13 cellular contexts compared by ENCODE assay signal in the genomic region with DNA sequence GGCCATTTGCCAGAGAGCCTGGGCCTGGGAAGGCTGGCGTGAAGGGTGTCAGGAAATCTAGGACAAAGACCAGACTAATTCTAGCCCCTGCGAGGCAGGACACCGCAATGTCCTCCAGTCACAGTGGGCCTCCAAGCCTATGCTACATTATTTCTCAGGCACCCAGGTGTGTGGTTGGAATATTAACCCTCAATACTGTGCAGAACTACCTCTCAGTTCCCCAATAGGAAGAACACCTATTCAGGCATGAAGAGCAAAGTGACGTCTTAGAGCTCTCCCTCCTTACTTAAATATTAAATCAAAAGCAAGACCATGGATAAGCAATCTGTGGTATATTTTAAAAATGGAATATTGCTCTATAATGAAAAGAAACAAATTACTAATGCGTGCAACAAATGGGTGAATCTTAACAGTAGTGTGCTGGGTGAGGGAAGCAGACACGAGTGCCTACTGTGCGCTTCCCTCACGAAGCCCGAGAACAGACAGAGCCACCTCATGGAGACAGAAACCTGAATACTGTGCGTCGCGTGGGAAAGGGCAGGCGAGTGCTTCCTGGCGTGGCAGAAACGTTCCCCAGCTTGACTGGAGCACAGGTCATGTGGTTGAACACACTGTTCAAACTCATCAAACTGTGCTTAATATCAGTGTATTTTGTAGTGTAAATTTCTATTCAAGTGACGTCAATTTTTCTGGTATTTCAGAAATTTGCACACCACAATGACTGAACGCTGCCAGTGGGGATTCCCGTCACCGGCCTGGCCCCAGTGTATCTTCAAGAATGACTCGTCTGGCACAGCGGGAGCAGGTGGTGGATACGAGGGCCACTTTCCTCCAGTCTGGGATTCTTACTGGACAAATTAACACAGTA. TPM values are rescaled to one million over a fixed set of nuclear protein-coding genes. Genes with fewer than 3 reads are reported as not detected.
DNase-seq lines count a peak whose midpoint lies in the region; ATAC-seq and TF ChIP-seq lines count a peak whose summit lies in the region.
"Had no signal": no experiment of that assay in that cellular context is flagged by ENCODE, and none has a peak within 500 bp of the region (broad histone marks: within the 10 kb centered on the region; RNA-seq: fewer than 3 reads in every experiment).

No MANE protein-coding gene starts in this region.

- intact Hi-C loops in testis (cut with DNase I; ENCODE audit: low total_unique reads): no loop called here

- no peak overlapping the region for H2AFZ ChIP-seq in OCI-LY3 (ENCODE audit: low read depth, low read length)

- H3K79me2 ChIP-seq in OCI-LY3 (ENCODE audit: low read length): no peaks in the 10 kb centered on the region

- no peaks in the 10 kb centered on the region for H3K9me3 Mint-ChIP-seq in activated T-cell treated with anti-CD3 and anti-CD28 coated beads, Interleukin-2, amount 50 U/mL, for 24 hours
- no peaks in the 10 kb centered on the region for H3K9me3 Mint-ChIP-seq in stimulated activated memory B cell treated with anti-CD40 and anti-IgM and Interleukin-4, amounts not matched to agents 10 μg/mL and 1 μg/mL and 100 μg/mL, for 72 hours
- H3K9me3 Mint-ChIP-seq: activated naive CD4-positive, alpha-beta T cell treated with anti-CD3 and anti-CD28 coated beads, Interleukin-2, amount 10 ng/mL, durations not matched to agents 7 days and 5 days had no signal

- H3K9ac ChIP-seq in OCI-LY3 (ENCODE audit: low read length): no peak overlapping the region

- no peak overlapping the region for H3K4me3 Mint-ChIP-seq in activated T-cell treated with anti-CD3 and anti-CD28 coated beads, Interleukin-2, amount 50 U/mL, for 24 hours
- no peak overlapping the region for H3K4me3 Mint-ChIP-seq in stimulated activated memory B cell treated with anti-CD40 and anti-IgM and Interleukin-4, amounts not matched to agents 10 μg/mL and 1 μg/mL and 100 μg/mL, for 72 hours
- H3K4me3 Mint-ChIP-seq: activated naive CD4-positive, alpha-beta T cell treated with anti-CD3 and anti-CD28 coated beads, Interleukin-2, amount 10 ng/mL, durations not matched to agents 7 days and 5 days had no signal

- peaks cover 16% of the 10 kb centered on the region for H3K36me3 Mint-ChIP-seq in activated T-cell treated with anti-CD3 and anti-CD28 coated beads, Interleukin-2, amount 50 U/mL, for 24 hours (ENCODE audit: low read depth)
- H3K36me3 Mint-ChIP-seq in stimulated activated memory B cell treated with anti-CD40 and anti-IgM and Interleukin-4, amounts not matched to agents 10 μg/mL and 1 μg/mL and 100 μg/mL, for 72 hours: no peaks in the 10 kb centered on the region

- H3K27me3 Mint-ChIP-seq in activated T-cell treated with anti-CD3 and anti-CD28 coated beads, Interleukin-2, amount 50 U/mL, for 24 hours: no peaks in the 10 kb centered on the region
- peaks cover 20% of the 10 kb centered on the region for H3K27me3 Mint-ChIP-seq in stimulated activated memory B cell treated with anti-CD40 and anti-IgM and Interleukin-4, amounts not matched to agents 10 μg/mL and 1 μg/mL and 100 μg/mL, for 72 hours
- H3K27me3 Mint-ChIP-seq: activated naive CD4-positive, alpha-beta T cell treated with anti-CD3 and anti-CD28 coated beads, Interleukin-2, amount 10 ng/mL, durations not matched to agents 7 days and 5 days had no signal

- no peak for TF ChIP-seq POLR2A in testis (IDR thresholded peaks at IDR 0.05)

- peak overlapping the region; percentile 26 for H3K4me2 ChIP-seq in OCI-LY3 (ENCODE audit: low read length)

- peaks cover 6% of the 10 kb centered on the region for H3K4me1 Mint-ChIP-seq in activated T-cell treated with anti-CD3 and anti-CD28 coated beads, Interleukin-2, amount 50 U/mL, for 24 hours (ENCODE audit: low read depth)
- peaks cover 15% of the 10 kb centered on the region for H3K4me1 Mint-ChIP-seq in stimulated activated memory B cell treated with anti-CD40 and anti-IgM and Interleukin-4, amounts not matched to agents 10 μg/mL and 1 μg/mL and 100 μg/mL, for 72 hours
- H3K4me1 Mint-ChIP-seq: activated naive CD4-positive, alpha-beta T cell treated with anti-CD3 and anti-CD28 coated beads, Interleukin-2, amount 10 ng/mL, durations not matched to agents 7 days and 5 days had no signal

- TF ChIP-seq CTCF in OCI-LY3 (IDR thresholded peaks at IDR 0.05; ENCODE audit: low read depth, low read length) (no peak), testis (IDR thresholded peaks at IDR 0.05) (no peak)

- WGBS in testis, 2 donors: 89 to 91% methylated on average over 22 of the region's 22 CpGs

- H3K27ac ChIP-seq in OCI-LY3 (ENCODE audit: low read length) (no peak overlapping the region), testis (no peak overlapping the region)
- H3K27ac ChIP-seq: thoracic aorta had no signal

- no peaks in the 10 kb centered on the region for H4K20me1 ChIP-seq in OCI-LY3 (ENCODE audit: insufficient read depth, low read length)

- peak; percentile 34 to 35 for DNase-seq in activated T-cell treated with anti-CD3 and anti-CD28 coated beads, Interleukin-2, amount 50 U/mL, for 48 hours
- DNase-seq in activated T-cell treated with anti-CD3 and anti-CD28 coated beads, Interleukin-2, amount 50 U/mL, for 24 hours: no peak
- DNase-seq in NCI-H69 (lab: John Stamatoyannopoulos, UW) (no peak), AG08395 (ENCODE audit: low spot score) (no peak), testis (no peak)
- DNase-seq: activated naive CD4-positive, alpha-beta T cell treated with anti-CD3 and anti-CD28 coated beads, Interleukin-2, amount 10 ng/mL, durations not matched to agents 7 days and 5 days; hypothalamus; NCI-H146; OCI-M1 had no signal

- peaks cover 22% of the 10 kb centered on the region for H3K4me1 ChIP-seq in OCI-LY3 (ENCODE audit: low read length)
- no peaks in the 10 kb centered on the region for H3K4me1 ChIP-seq in testis

- H3K27me3 ChIP-seq in OCI-LY3 (ENCODE audit: low read depth, low read length): no peaks in the 10 kb centered on the region
- H3K27me3 ChIP-seq in testis: no peaks in the 10 kb centered on the region

- H3K4me3 ChIP-seq in OCI-LY3 (ENCODE audit: low read length) (no peak overlapping the region), testis (no peak overlapping the region)
- H3K4me3 ChIP-seq: thoracic aorta had no signal

- H3K36me3 ChIP-seq in OCI-LY3 (replicated peaks; ENCODE audit: low read depth, low read length) (peaks cover 10% of the 10 kb centered on the region), testis (ENCODE audit: low read depth, missing control alignments) (no peaks in the 10 kb centered on the region)
- H3K36me3 ChIP-seq: thoracic aorta had no signal

- H3K9me3 ChIP-seq in OCI-LY3 (ENCODE audit: insufficient read depth, low read length): no peaks in the 10 kb centered on the region
- no peaks in the 10 kb centered on the region for H3K9me3 ChIP-seq in testis
- H3K9me3 ChIP-seq: thoracic aorta had no signal

- no peak overlapping the region for H3K27ac Mint-ChIP-seq in activated T-cell treated with anti-CD3 and anti-CD28 coated beads, Interleukin-2, amount 50 U/mL, for 24 hours
- no peak overlapping the region for H3K27ac Mint-ChIP-seq in stimulated activated memory B cell treated with anti-CD40 and anti-IgM and Interleukin-4, amounts not matched to agents 10 μg/mL and 1 μg/mL and 100 μg/mL, for 72 hours
- H3K27ac Mint-ChIP-seq: activated naive CD4-positive, alpha-beta T cell treated with anti-CD3 and anti-CD28 coated beads, Interleukin-2, amount 10 ng/mL, durations not matched to agents 7 days and 5 days had no signal

- ATAC-seq in HG02678 (IDR thresholded peaks at IDR 0.05; ENCODE audit: unreplicated experiment): peak; percentile 83
- ATAC-seq in stimulated activated memory B cell treated with anti-CD40 and anti-IgM and Interleukin-4, amounts not matched to agents 10 μg/mL and 1 μg/mL and 100 μg/mL, for 72 hours: peak; percentile 71

RNA-seq across cellular contexts. Expression of a gene that starts 15.5 kb away (rescaled TPM):
- 10 to 100 TPM in 1 of 2 donors, 1 to 10 TPM in 1; 9.8 to 10.8 TPM for total RNA-seq in testis
- polyA plus RNA-seq in testis (ENCODE audit: insufficient read depth, low read depth, low replicate concordance): 9.3 TPM

Comparison
In these comparisons a context has a peak if more than half of its experiments do, and no peak if none do; other contexts are left out.
1. DNase-seq: peak in activated T-cell treated with anti-CD3 and anti-CD28 coated beads, Interleukin-2, amount 50 U/mL, for 48 hours (2 of 2); none in activated T-cell treated with anti-CD3 and anti-CD28 coated beads, Interleukin-2, amount 50 U/mL, for 24 hours (single experiment), NCI-H69 (single experiment), AG08395 (single experiment) and testis (single experiment).